Comparison of ENCODE assay signal across 15 cellular contexts in genomic region chrX:107979534-107979933, GRCh38. TPM values are rescaled to one million over a fixed set of nuclear protein-coding genes. Genes with fewer than 3 reads are reported as not detected.
DNase-seq lines count a peak whose midpoint lies in the region; ATAC-seq and TF ChIP-seq lines count a peak whose summit lies in the region.
"Had no signal": no experiment of that assay in that cellular context is flagged by ENCODE, and none has a peak within 500 bp of the region (broad histone marks: within the 10 kb centered on the region; RNA-seq: fewer than 3 reads in every experiment).

No MANE protein-coding gene starts in this region.

- H3K27ac ChIP-seq in osteoblast (ENCODE audit: low read depth, low read length) (no peak overlapping the region), A673 (ENCODE audit: low read depth, low read length, poor library complexity, severe bottlenecking) (no peak overlapping the region)
- H3K27ac ChIP-seq: BLaER1 had no signal

- H2AFZ ChIP-seq in osteoblast (ENCODE audit: low read length) = no peak overlapping the region

- no peaks in the 10 kb centered on the region for H3K36me3 Mint-ChIP-seq in activated naive CD4-positive, alpha-beta T cell treated with anti-CD3 and anti-CD28 coated beads for 36 hours (ENCODE audit: low read depth)

- CTCF ChIA-PET in activated naive CD4-positive, alpha-beta T cell treated with anti-CD3 and anti-CD28 coated beads for 36 hours (lab: Charles Lee) = no interaction called here
- CTCF ChIA-PET in A673 (lab: Charles Lee) = no interaction called here

- ATAC-seq in GM21619 (IDR thresholded peaks at IDR 0.05; ENCODE audit: unreplicated experiment) = peak; percentile 48
- ATAC-seq in HG02763 (IDR thresholded peaks at IDR 0.05; ENCODE audit: unreplicated experiment) = no peak

- H3K27me3 Mint-ChIP-seq in activated naive CD4-positive, alpha-beta T cell treated with anti-CD3 and anti-CD28 coated beads for 36 hours (ENCODE audit: low read depth) = no peaks in the 10 kb centered on the region

- H3K4me3 ChIP-seq in osteoblast (ENCODE audit: insufficient read depth, low read length) (no peak overlapping the region), A673 (ENCODE audit: low read depth, low read length, poor library complexity, severe bottlenecking) (no peak overlapping the region)
- H3K4me3 ChIP-seq: BLaER1 had no signal

- no peak overlapping the region for H3K27ac Mint-ChIP-seq in activated naive CD4-positive, alpha-beta T cell treated with anti-CD3 and anti-CD28 coated beads for 36 hours

- H3K9me3 ChIP-seq in osteoblast (ENCODE audit: low read depth, low read length) (no peaks in the 10 kb centered on the region), A673 (ENCODE audit: low read depth, low read length, poor library complexity, severe bottlenecking) (no peaks in the 10 kb centered on the region)
- H3K9me3 ChIP-seq: BLaER1 had no signal

- no peaks in the 10 kb centered on the region for H3K36me3 ChIP-seq in osteoblast (ENCODE audit: insufficient read depth, low read length)
- no peaks in the 10 kb centered on the region for H3K36me3 ChIP-seq in A673 (ENCODE audit: insufficient read depth, low read length, poor library complexity, severe bottlenecking)
- H3K36me3 ChIP-seq: BLaER1 had no signal

- no peak overlapping the region for H3K4me3 Mint-ChIP-seq in activated naive CD4-positive, alpha-beta T cell treated with anti-CD3 and anti-CD28 coated beads for 36 hours
- H3K4me3 Mint-ChIP-seq: H9 had no signal

- TF ChIP-seq CTCF in osteoblast (IDR thresholded peaks at IDR 0.05; ENCODE audit: extremely low read depth, low read depth, low read length) (no peak), A673 (conservative IDR thresholded peaks at IDR 0.05; ENCODE audit: low read depth, low read length) (no peak)

- no peaks in the 10 kb centered on the region for H4K20me1 ChIP-seq in osteoblast (ENCODE audit: insufficient read depth, low read length)
- H4K20me1 ChIP-seq: BLaER1 had no signal

- H3K4me1 ChIP-seq in osteoblast (ENCODE audit: insufficient read depth, low read length) (no peaks in the 10 kb centered on the region), A673 (ENCODE audit: insufficient read depth, low read length, poor library complexity, severe bottlenecking) (no peaks in the 10 kb centered on the region)
- H3K4me1 ChIP-seq: BLaER1 had no signal

- no TSS peak for BruUV-seq in A673 (replicated peaks; lab: Mats Ljungman, UMichigan)

- peak; percentile 24 for DNase-seq in activated naive CD4-positive, alpha-beta T cell treated with anti-CD3 and anti-CD28 coated beads for 36 hours
- no peak for DNase-seq in activated naive CD4-positive, alpha-beta T cell treated with Interleukin-2 at 50 U/mL for 16 hours
- DNase-seq in NCI-H226 (peak; percentile 27), osteoblast (ENCODE audit: insufficient read length, low spot score, missing footprints) (peak; percentile 32), A673 (ENCODE audit: low spot score) (no peak)
- DNase-seq: H9, NCI-H1436 treated with DMSO at 0.1 percent for 48 hours, NCI-H2081 treated with DMSO at 0.1 percent for 48 hours, NCI-H524 treated with DMSO at 0.1 percent for 48 hours, OCI-M1, RPMI8226 had no signal

- H3K4me2 ChIP-seq in osteoblast (ENCODE audit: insufficient read depth, low read length) = no peak overlapping the region
- H3K4me2 ChIP-seq: BLaER1 had no signal

- POLR2A ChIA-PET in A673 (lab: Charles Lee; ENCODE audit: low non-redundant PET) = no interaction called here

- peaks cover 11% of the 10 kb centered on the region for H3K27me3 ChIP-seq in osteoblast (ENCODE audit: insufficient read depth, low read length)
- H3K27me3 ChIP-seq in A673 (replicated peaks; ENCODE audit: insufficient read depth, low read depth, low read length, poor library complexity) = peaks cover 10% of the 10 kb centered on the region

- no peaks in the 10 kb centered on the region for H3K79me2 ChIP-seq in osteoblast (ENCODE audit: insufficient read depth, low read length)

- intact Hi-C loops in activated naive CD4-positive, alpha-beta T cell treated with anti-CD3 and anti-CD28 coated beads for 36 hours (cut with micrococcal nuclease) = no loop called here
- intact Hi-C loops in A673 (cut with micrococcal nuclease; ENCODE audit: unreplicated experiment) = no loop called here

- H3K9me3 Mint-ChIP-seq in activated naive CD4-positive, alpha-beta T cell treated with anti-CD3 and anti-CD28 coated beads for 36 hours = no peaks in the 10 kb centered on the region

- H3K4me1 Mint-ChIP-seq in activated naive CD4-positive, alpha-beta T cell treated with anti-CD3 and anti-CD28 coated beads for 36 hours (ENCODE audit: low read depth) = peaks cover 10% of the 10 kb centered on the region

RNA-seq across cellular contexts. Expression of gene TEX13B, which starts 2.6 kb away (rescaled TPM):
- not detected for total RNA-seq in activated naive CD4-positive, alpha-beta T cell treated with anti-CD3 and anti-CD28 coated beads for 36 hours
- total RNA-seq in osteoblast = not detected in 2 replicates
- not detected in 2 replicates for total RNA-seq in A673 (2021)
- total RNA-seq: Daoy had no signal

Comparison
In these comparisons a context has a peak if more than half of its experiments do, and no peak if none do; other contexts are left out.
1. DNase-seq: peak in activated naive CD4-positive, alpha-beta T cell treated with anti-CD3 and anti-CD28 coated beads for 36 hours (single experiment), NCI-H226 (single experiment) and osteoblast (single experiment); none in activated naive CD4-positive, alpha-beta T cell treated with Interleukin-2 at 50 U/mL for 16 hours (single experiment) and A673 (single experiment).